Comparison of ENCODE assay signal across 1 cellular context in the genomic region with DNA sequence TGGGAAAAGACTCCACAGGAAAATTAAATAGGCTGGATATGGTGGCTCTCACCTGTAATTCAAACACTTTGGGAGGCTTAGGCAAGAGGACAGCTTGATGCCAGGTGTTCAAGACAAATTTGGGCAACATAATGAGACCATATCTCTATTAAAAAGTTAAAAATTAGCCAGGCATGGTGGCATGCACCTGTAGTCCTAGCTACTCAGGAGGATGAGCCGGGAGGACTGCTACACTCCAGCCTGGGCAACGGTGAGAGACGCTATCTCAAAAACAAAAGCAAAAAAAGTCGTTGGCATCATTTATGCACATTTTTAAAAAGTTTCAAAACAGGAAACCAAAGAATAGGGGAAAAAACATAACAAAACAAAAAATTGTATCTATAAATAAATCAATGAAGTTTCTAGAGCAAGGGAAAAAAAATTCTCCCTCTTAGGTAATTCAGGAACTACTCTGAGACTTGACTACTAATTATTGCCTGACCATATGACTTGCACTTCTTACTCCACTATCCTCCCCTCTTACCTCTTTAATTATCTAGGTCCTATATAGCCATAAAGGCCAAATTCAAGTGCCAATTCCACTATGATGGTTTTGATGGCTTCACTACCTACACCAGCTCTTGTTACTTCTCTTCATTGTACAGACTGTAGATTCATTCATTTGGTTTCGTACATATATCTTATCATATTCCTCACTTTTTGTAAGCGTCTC.
TF ChIP-seq lines count a peak whose summit lies in the region.

No MANE protein-coding gene starts in this region.

TF ChIP-seq in GM23338, 12 proteins besides CTCF, POLR2A, EP300 and RAD21 (continued from another document):
- TF ChIP-seq, protein P1, sequence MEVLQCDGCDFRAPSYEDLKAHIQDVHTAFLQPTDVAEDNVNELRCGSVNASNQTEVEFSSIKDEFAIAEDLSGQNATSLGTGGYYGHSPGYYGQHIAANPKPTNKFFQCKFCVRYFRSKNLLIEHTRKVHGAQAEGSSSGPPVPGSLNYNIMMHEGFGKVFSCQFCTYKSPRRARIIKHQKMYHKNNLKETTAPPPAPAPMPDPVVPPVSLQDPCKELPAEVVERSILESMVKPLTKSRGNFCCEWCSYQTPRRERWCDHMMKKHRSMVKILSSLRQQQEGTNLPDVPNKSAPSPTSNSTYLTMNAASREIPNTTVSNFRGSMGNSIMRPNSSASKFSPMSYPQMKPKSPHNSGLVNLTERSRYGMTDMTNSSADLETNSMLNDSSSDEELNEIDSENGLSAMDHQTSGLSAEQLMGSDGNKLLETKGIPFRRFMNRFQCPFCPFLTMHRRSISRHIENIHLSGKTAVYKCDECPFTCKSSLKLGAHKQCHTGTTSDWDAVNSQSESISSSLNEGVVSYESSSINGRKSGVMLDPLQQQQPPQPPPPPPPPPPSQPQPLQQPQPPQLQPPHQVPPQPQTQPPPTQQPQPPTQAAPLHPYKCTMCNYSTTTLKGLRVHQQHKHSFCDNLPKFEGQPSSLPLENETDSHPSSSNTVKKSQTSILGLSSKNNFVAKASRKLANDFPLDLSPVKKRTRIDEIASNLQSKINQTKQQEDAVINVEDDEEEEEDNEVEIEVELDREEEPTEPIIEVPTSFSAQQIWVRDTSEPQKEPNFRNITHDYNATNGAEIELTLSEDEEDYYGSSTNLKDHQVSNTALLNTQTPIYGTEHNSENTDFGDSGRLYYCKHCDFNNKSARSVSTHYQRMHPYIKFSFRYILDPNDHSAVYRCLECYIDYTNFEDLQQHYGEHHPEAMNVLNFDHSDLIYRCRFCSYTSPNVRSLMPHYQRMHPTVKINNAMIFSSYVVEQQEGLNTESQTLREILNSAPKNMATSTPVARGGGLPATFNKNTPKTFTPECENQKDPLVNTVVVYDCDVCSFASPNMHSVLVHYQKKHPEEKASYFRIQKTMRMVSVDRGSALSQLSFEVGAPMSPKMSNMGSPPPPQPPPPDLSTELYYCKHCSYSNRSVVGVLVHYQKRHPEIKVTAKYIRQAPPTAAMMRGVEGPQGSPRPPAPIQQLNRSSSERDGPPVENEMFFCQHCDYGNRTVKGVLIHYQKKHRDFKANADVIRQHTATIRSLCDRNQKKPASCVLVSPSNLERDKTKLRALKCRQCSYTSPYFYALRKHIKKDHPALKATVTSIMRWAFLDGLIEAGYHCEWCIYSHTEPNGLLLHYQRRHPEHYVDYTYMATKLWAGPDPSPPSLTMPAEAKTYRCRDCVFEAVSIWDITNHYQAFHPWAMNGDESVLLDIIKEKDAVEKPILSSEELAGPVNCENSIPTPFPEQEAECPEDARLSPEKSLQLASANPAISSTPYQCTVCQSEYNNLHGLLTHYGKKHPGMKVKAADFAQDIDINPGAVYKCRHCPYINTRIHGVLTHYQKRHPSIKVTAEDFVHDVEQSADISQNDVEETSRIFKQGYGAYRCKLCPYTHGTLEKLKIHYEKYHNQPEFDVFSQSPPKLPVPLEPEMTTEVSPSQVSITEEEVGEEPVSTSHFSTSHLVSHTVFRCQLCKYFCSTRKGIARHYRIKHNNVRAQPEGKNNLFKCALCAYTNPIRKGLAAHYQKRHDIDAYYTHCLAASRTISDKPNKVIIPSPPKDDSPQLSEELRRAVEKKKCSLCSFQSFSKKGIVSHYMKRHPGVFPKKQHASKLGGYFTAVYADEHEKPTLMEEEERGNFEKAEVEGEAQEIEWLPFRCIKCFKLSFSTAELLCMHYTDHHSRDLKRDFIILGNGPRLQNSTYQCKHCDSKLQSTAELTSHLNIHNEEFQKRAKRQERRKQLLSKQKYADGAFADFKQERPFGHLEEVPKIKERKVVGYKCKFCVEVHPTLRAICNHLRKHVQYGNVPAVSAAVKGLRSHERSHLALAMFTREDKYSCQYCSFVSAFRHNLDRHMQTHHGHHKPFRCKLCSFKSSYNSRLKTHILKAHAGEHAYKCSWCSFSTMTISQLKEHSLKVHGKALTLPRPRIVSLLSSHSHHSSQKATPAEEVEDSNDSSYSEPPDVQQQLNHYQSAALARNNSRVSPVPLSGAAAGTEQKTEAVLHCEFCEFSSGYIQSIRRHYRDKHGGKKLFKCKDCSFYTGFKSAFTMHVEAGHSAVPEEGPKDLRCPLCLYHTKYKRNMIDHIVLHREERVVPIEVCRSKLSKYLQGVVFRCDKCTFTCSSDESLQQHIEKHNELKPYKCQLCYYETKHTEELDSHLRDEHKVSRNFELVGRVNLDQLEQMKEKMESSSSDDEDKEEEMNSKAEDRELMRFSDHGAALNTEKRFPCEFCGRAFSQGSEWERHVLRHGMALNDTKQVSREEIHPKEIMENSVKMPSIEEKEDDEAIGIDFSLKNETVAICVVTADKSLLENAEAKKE (CRISPR knock-in tag; IDR thresholded peaks at IDR 0.05): no peak
- no peak for TF ChIP-seq EZH2 (IDR thresholded peaks at IDR 0.05; ENCODE audit: low read depth, unreplicated experiment)
- no peak for TF ChIP-seq JUNB (IDR thresholded peaks at IDR 0.05; ENCODE audit: unreplicated experiment)
TF ChIP-seq in GM23338: peak in this region for 0.
